ENCODE assay signal across 11 cellular contexts in genomic region chr2:105809099-105809473, GRCh38.
DNase-seq lines count a peak whose midpoint lies in the region; ATAC-seq, FAIRE-seq and TF ChIP-seq lines count a peak whose summit lies in the region.
"Had no signal": no experiment of that assay in that cellular context is flagged by ENCODE, and none has a peak within 500 bp of the region (broad histone marks: within the 10 kb centered on the region; RNA-seq: fewer than 3 reads in every experiment).

No MANE protein-coding gene starts in this region.

- H3K9me3 ChIP-seq in stomach = no peaks in the 10 kb centered on the region
- H3K9me3 ChIP-seq: thyroid gland had no signal

- 75 to 96% (median 90%) methylated on average over 4 of the region's 4 CpGs for WGBS in stomach, 5 donors

- no peak for TF ChIP-seq CTCF in stomach (IDR thresholded peaks at IDR 0.05)

- H3K27me3 Mint-ChIP-seq in activated CD4-positive, alpha-beta T cell treated with anti-CD3 and anti-CD28 coated beads for 36 hours = no peaks in the 10 kb centered on the region
- H3K27me3 Mint-ChIP-seq in activated T-helper 1 cell treated with anti-CD3 and anti-CD28 coated beads, Interleukin-12 subunit alpha, Interleukin-12 subunit beta, Interleukin-2, Interleukin-4 antibody, amounts not matched to agents 30 ng/mL and 10 ng/mL and 1 ng/mL, durations not matched to agents 14 hours and 24 hours and 36 hours (ENCODE audit: insufficient read depth) = no peaks in the 10 kb centered on the region

- H3K27ac Mint-ChIP-seq in activated CD4-positive, alpha-beta T cell treated with anti-CD3 and anti-CD28 coated beads for 36 hours = peak overlapping the region; percentile 89
- peak overlapping the region; percentile 81 for H3K27ac Mint-ChIP-seq in activated T-helper 1 cell treated with anti-CD3 and anti-CD28 coated beads, Interleukin-12 subunit alpha, Interleukin-12 subunit beta, Interleukin-2, Interleukin-4 antibody, amounts not matched to agents 30 ng/mL and 10 ng/mL and 1 ng/mL, durations not matched to agents 14 hours and 24 hours and 36 hours

- peaks cover 90% of the 10 kb centered on the region for H3K4me1 Mint-ChIP-seq in activated CD4-positive, alpha-beta T cell treated with anti-CD3 and anti-CD28 coated beads for 36 hours
- peaks cover 82% of the 10 kb centered on the region for H3K4me1 Mint-ChIP-seq in activated T-helper 1 cell treated with anti-CD3 and anti-CD28 coated beads, Interleukin-12 subunit alpha, Interleukin-12 subunit beta, Interleukin-2, Interleukin-4 antibody, amounts not matched to agents 30 ng/mL and 10 ng/mL and 1 ng/mL, durations not matched to agents 14 hours and 24 hours and 36 hours (ENCODE audit: low read depth)

- intact Hi-C loops in activated CD4-positive, alpha-beta T cell treated with anti-CD3 and anti-CD28 coated beads for 36 hours (cut with DNase I, micrococcal nuclease) = no loop called here
- intact Hi-C loops in activated T-helper 1 cell treated with anti-CD3 and anti-CD28 coated beads, Interleukin-12 subunit alpha, Interleukin-12 subunit beta, Interleukin-2, Interleukin-4 antibody, amounts not matched to agents 30 ng/mL and 10 ng/mL and 1 ng/mL, durations not matched to agents 14 hours and 24 hours and 36 hours (cut with micrococcal nuclease) = loop anchor here (1.0 kb wide), 1 partner anchor 11 kb away; no protein-coding TSS in a partner anchor
- intact Hi-C loops in stomach (cut with DNase I; ENCODE audit: low total_unique reads) = no loop called here

- peaks cover 23 to 81% (median 55%) of the 10 kb centered on the region in 4 donors for H3K4me1 ChIP-seq in stomach

- no peak overlapping the region for H3K27ac ChIP-seq in stomach
- H3K27ac ChIP-seq: thyroid gland had no signal

- peak overlapping the region; percentile 20 for H3K4me3 Mint-ChIP-seq in activated CD4-positive, alpha-beta T cell treated with anti-CD3 and anti-CD28 coated beads for 36 hours
- no peak overlapping the region for H3K4me3 Mint-ChIP-seq in activated T-helper 1 cell treated with anti-CD3 and anti-CD28 coated beads, Interleukin-12 subunit alpha, Interleukin-12 subunit beta, Interleukin-2, Interleukin-4 antibody, amounts not matched to agents 30 ng/mL and 10 ng/mL and 1 ng/mL, durations not matched to agents 14 hours and 24 hours and 36 hours

- DNase-seq in activated CD4-positive, alpha-beta T cell treated with anti-CD3 and anti-CD28 coated beads for 36 hours = peak; percentile 72
- no peak for DNase-seq in activated CD4-positive, alpha-beta T cell treated with anti-CD3 and anti-CD28 coated beads, Interleukin-2, amount 50 U/mL, for 1 hour
- no peak for DNase-seq in activated T-helper 1 cell treated with anti-CD3 and anti-CD28 coated beads, Interleukin-12 subunit alpha, Interleukin-12 subunit beta, Interleukin-2, Interleukin-4 antibody, amounts not matched to agents 30 ng/mL and 10 ng/mL and 1 ng/mL, durations not matched to agents 14 hours and 24 hours and 36 hours (ENCODE audit: low spot score)
- peak; percentile 35 for DNase-seq in stimulated activated CD4-positive, alpha-beta T cell treated with anti-CD3 and anti-CD28 coated beads, Interleukin-4, amount 100 ng/mL, for 1 hour
- no peak for DNase-seq in stomach
- DNase-seq in DMS 273 treated with DMSO at 0.1 percent for 48 hours (lab: John Stamatoyannopoulos, UW) = no peak
- no peak for DNase-seq in urothelium cell line (ENCODE audit: low spot score)
- DNase-seq: NCI-H1048, thyroid gland had no signal

- no peaks in the 10 kb centered on the region for H3K36me3 ChIP-seq in stomach
- H3K36me3 ChIP-seq: thyroid gland had no signal

- no peak overlapping the region for H3K4me3 ChIP-seq in stomach
- H3K4me3 ChIP-seq: thyroid gland had no signal

- POLR2A ChIA-PET in activated CD4-positive, alpha-beta T cell treated with anti-CD3 and anti-CD28 coated beads for 36 hours (lab: Charles Lee) = interaction anchor here (1.0 kb wide), 1 partner anchor 62 kb away, joined by 5 read pairs; no protein-coding TSS in a partner anchor

- TF ChIP-seq EP300 in stomach (IDR thresholded peaks at IDR 0.05) = no peak

- H3K9me3 Mint-ChIP-seq in activated CD4-positive, alpha-beta T cell treated with anti-CD3 and anti-CD28 coated beads for 36 hours (ENCODE audit: low read depth) = no peaks in the 10 kb centered on the region
- no peaks in the 10 kb centered on the region for H3K9me3 Mint-ChIP-seq in activated T-helper 1 cell treated with anti-CD3 and anti-CD28 coated beads, Interleukin-12 subunit alpha, Interleukin-12 subunit beta, Interleukin-2, Interleukin-4 antibody, amounts not matched to agents 30 ng/mL and 10 ng/mL and 1 ng/mL, durations not matched to agents 14 hours and 24 hours and 36 hours

- TF ChIP-seq POLR2A in stomach (IDR thresholded peaks at IDR 0.05) = no peak

- peaks cover 51% of the 10 kb centered on the region for H3K36me3 Mint-ChIP-seq in activated CD4-positive, alpha-beta T cell treated with anti-CD3 and anti-CD28 coated beads for 36 hours (ENCODE audit: low read depth)
- H3K36me3 Mint-ChIP-seq in activated T-helper 1 cell treated with anti-CD3 and anti-CD28 coated beads, Interleukin-12 subunit alpha, Interleukin-12 subunit beta, Interleukin-2, Interleukin-4 antibody, amounts not matched to agents 30 ng/mL and 10 ng/mL and 1 ng/mL, durations not matched to agents 14 hours and 24 hours and 36 hours (ENCODE audit: low read depth) = peaks cover 31% of the 10 kb centered on the region

- CTCF ChIA-PET in activated CD4-positive, alpha-beta T cell treated with anti-CD3 and anti-CD28 coated beads for 36 hours (lab: Charles Lee) = interaction anchor here (1.1 to 1.2 kb wide), 2 partner anchors 10 to 27 kb away, joined by 3 read pairs; no protein-coding TSS in a partner anchor

- FAIRE-seq in urothelium cell line (lab: Jason Lieb, UNC) = no peak
- FAIRE-seq: A204.1 had no signal

- peak; percentile 86 for ATAC-seq in activated CD4-positive, alpha-beta T cell treated with anti-CD3 and anti-CD28 coated beads for 36 hours
- ATAC-seq in HG02870 (IDR thresholded peaks at IDR 0.05; ENCODE audit: unreplicated experiment) = peak; percentile 48

- H3K27me3 ChIP-seq in stomach = no peaks in the 10 kb centered on the region
- H3K27me3 ChIP-seq: thyroid gland had no signal

Comparison
In these comparisons a context has a peak if more than half of its experiments do, and no peak if none do; other contexts are left out.
1. DNase-seq: peak in activated CD4-positive, alpha-beta T cell treated with anti-CD3 and anti-CD28 coated beads for 36 hours (single experiment) and stimulated activated CD4-positive, alpha-beta T cell treated with anti-CD3 and anti-CD28 coated beads, Interleukin-4, amount 100 ng/mL, for 1 hour (single experiment); none in activated CD4-positive, alpha-beta T cell treated with anti-CD3 and anti-CD28 coated beads, Interleukin-2, amount 50 U/mL, for 1 hour (single experiment), activated T-helper 1 cell treated with anti-CD3 and anti-CD28 coated beads, Interleukin-12 subunit alpha, Interleukin-12 subunit beta, Interleukin-2, Interleukin-4 antibody, amounts not matched to agents 30 ng/mL and 10 ng/mL and 1 ng/mL, durations not matched to agents 14 hours and 24 hours and 36 hours (single experiment), stomach (single experiment), DMS 273 treated with DMSO at 0.1 percent for 48 hours (single experiment) and urothelium cell line (single experiment).